ENCODE assay signal across 8 cellular contexts in the genomic region with DNA sequence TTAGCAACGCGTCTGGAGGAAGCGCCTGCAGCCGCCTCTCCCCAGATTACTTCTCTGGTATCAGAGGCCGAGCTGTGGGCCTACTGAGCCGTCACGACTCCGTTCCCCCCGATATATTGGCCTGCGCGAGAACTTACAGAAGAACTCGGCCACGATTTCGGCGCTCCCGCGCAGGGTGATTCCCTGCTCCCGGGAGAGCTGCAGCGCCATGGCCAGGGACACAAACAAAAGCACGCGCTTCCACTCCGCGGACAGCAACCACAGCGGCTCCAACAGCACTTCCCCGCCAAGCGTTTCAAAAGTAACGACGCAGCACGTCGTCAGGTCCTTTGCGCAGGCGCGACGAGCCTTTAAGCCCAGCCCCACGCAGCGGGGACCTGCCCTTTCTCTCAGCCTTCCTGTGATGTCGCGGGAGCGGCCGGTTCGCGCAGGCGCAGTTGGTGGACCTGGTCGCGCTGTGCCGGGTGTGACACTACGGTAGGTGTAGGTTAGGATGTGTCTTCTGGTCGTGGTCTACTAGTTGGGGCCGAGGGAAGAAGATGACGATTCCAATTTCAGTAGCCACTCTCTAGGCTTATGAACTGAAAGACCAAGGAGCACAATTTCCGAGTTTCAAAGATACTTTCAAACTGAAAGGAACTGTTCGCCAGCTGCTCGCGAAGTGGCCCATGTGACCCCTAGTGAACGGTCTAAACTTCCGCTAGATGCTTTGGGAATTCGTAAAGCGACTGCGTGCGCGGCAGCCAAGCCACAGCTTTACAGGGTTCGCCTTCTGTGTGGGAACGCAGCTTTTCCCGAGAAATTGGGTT.
A peak's percentile ranks its signal among the peaks of the same experiment; 100 is the strongest.
DNase-seq lines count a peak whose midpoint lies in the region; ATAC-seq, FAIRE-seq and TF ChIP-seq lines count a peak whose summit lies in the region.

A gene (minus strand): TSS at position 324 of the 809 bp plus-strand sequence. CDS start 114 bp downstream, at position 210.

- peak; percentile 94 for ATAC-seq in GM19035 (IDR thresholded peaks at IDR 0.05; ENCODE audit: unreplicated experiment)
- peak; percentile 87 for ATAC-seq in HG03354 (IDR thresholded peaks at IDR 0.05; ENCODE audit: poor library complexity, severe bottlenecking, unreplicated experiment)
- ATAC-seq in activated CD4-positive, CD25-positive, alpha-beta regulatory T cell treated with anti-CD3 and anti-CD28 coated beads, Interleukin-2, amount 50 U/mL, for 24 hours = peak; percentile 99

- DNase-seq in AG09319 (ENCODE audit: extremely low read depth, low read depth) (peak; percentile 96), NCI-H446 treated with DMSO at 0.1 percent for 48 hours (lab: John Stamatoyannopoulos, UW) (peak; percentile 94), cerebellar cortex (ENCODE audit: low spot score) (peak; percentile 98)
- peak; percentile 98 for DNase-seq in stimulated activated CD4-positive, alpha-beta T cell treated with anti-CD3 and anti-CD28 coated beads, Interleukin-12 subunit alpha, Interleukin-12 subunit beta, amount 100 ng/mL, for 4 hours

- peak; percentile 76 for FAIRE-seq in islet of Langerhans (lab: Jason Lieb, UNC)

- TF ChIP-seq CTCF in AG09319 (IDR thresholded peaks at IDR 0.05; ENCODE audit: low read depth, low read length) = no peak

Comparison
In these comparisons a context has a peak if more than half of its experiments do, and no peak if none do; other contexts are left out.
1. Peak in every context shown above with its lines: DNase-seq and ATAC-seq.